Comparison of ENCODE assay signal across 1 cellular context in the genomic region with DNA sequence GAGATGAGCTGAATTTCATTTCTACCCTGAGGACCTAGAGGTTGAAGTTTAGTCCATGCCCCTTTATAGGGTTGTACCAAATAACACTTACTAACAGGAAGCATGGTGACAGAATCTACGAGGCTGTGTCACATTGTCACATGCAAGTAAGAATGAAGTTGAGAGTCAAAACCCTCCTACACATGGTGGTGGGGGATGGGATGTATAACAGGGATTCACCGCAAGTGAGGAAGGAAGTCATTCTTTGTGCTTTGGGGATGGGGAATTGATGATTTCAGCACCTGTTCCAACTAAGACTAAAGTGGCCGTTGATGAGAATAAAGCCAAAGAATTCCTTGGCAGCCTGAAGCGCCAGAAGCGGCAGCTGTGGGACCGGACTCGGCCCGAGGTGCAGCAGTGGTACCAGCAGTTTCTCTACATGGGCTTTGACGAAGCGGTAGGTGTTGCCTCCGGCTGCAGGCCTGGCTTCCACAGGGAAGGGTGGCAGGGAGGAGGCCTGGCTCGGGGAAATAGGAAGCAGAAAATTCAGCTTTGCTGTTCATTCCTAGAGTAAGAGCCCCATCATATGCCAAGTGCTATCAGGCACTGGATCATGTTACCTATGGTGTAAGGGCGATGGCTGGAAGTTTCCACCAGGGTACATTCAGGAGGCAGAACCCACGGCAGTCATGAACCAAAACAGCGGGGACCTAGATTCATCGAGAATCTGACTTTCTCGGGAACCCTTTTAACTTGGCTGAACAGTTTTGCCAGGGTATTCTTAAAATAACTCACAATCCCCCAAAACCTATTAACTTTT.
TF ChIP-seq lines count a peak whose summit lies in the region.

No MANE protein-coding gene starts in this region.

TF ChIP-seq in HepG2, 621 proteins besides CTCF, POLR2A, EP300 and RAD21 (continued from another document):
- TF ChIP-seq, protein P1, sequence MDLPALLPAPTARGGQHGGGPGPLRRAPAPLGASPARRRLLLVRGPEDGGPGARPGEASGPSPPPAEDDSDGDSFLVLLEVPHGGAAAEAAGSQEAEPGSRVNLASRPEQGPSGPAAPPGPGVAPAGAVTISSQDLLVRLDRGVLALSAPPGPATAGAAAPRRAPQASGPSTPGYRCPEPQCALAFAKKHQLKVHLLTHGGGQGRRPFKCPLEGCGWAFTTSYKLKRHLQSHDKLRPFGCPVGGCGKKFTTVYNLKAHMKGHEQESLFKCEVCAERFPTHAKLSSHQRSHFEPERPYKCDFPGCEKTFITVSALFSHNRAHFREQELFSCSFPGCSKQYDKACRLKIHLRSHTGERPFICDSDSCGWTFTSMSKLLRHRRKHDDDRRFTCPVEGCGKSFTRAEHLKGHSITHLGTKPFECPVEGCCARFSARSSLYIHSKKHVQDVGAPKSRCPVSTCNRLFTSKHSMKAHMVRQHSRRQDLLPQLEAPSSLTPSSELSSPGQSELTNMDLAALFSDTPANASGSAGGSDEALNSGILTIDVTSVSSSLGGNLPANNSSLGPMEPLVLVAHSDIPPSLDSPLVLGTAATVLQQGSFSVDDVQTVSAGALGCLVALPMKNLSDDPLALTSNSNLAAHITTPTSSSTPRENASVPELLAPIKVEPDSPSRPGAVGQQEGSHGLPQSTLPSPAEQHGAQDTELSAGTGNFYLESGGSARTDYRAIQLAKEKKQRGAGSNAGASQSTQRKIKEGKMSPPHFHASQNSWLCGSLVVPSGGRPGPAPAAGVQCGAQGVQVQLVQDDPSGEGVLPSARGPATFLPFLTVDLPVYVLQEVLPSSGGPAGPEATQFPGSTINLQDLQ (CRISPR knock-in tag; IDR thresholded peaks at IDR 0.05), result no peak
- no peak for TF ChIP-seq ATF7 (IDR thresholded peaks at IDR 0.05)
- no peak for TF ChIP-seq ATF7 (CRISPR knock-in tag; IDR thresholded peaks at IDR 0.05)
- TF ChIP-seq ZNF230 (CRISPR knock-in tag; IDR thresholded peaks at IDR 0.05), result no peak
- TF ChIP-seq ZNF501 (CRISPR knock-in tag; IDR thresholded peaks at IDR 0.05), result no peak
- no peak for TF ChIP-seq MED1 (CRISPR knock-in tag; IDR thresholded peaks at IDR 0.05)
- TF ChIP-seq WIZ (CRISPR knock-in tag; IDR thresholded peaks at IDR 0.05), result no peak
TF ChIP-seq in HepG2: peak in this region for 0.
